Comparison of ENCODE assay signal across 7 cellular contexts in genomic region chr10:35495521-35496238, GRCh38.
DNase-seq lines count a peak whose midpoint lies in the region; ATAC-seq, FAIRE-seq and TF ChIP-seq lines count a peak whose summit lies in the region.

No MANE protein-coding gene starts in this region.

- FAIRE-seq in GM12892 (lab: Jason Lieb, UNC): no peak

- ATAC-seq in GM19372 (IDR thresholded peaks at IDR 0.05; ENCODE audit: low read depth, unreplicated experiment) (peak; percentile 69), HG03103 (IDR thresholded peaks at IDR 0.05; ENCODE audit: low read depth, unreplicated experiment) (peak; percentile 55)

- in situ Hi-C loops in T47D (cut with HindIII; ENCODE audit: low pct_unique_long_range_greater_than_20kb, low sequenced_read_pairs): no loop called here

- no peak for TF ChIP-seq POLR2A in GM12892 (IDR thresholded peaks at IDR 0.05; ENCODE audit: low read depth, low read length)

- DNase-seq in T47D (ENCODE audit: low read depth in 1 of 2, low spot score in 1 of 2): peak; percentile 18 to 37
- DNase-seq in renal cortical epithelial cell (ENCODE audit: low read depth): peak; percentile 53
- DNase-seq in AG08395 (ENCODE audit: low spot score): no peak
- DNase-seq in GM12892 (ENCODE audit: insufficient read length): no peak
- DNase-seq in stimulated activated CD8-positive, alpha-beta memory T cell treated with anti-CD3 and anti-CD28 coated beads, Interleukin-4, amount 100 ng/mL, for 48 hours: no peak

Comparison
In these comparisons a context has a peak if more than half of its experiments do, and no peak if none do; other contexts are left out.
1. DNase-seq: peak in T47D (2 of 2) and renal cortical epithelial cell (single experiment); none in AG08395 (single experiment), GM12892 (single experiment) and stimulated activated CD8-positive, alpha-beta memory T cell treated with anti-CD3 and anti-CD28 coated beads, Interleukin-4, amount 100 ng/mL, for 48 hours (single experiment).